9 cellular contexts compared by ENCODE assay signal in the genomic region with DNA sequence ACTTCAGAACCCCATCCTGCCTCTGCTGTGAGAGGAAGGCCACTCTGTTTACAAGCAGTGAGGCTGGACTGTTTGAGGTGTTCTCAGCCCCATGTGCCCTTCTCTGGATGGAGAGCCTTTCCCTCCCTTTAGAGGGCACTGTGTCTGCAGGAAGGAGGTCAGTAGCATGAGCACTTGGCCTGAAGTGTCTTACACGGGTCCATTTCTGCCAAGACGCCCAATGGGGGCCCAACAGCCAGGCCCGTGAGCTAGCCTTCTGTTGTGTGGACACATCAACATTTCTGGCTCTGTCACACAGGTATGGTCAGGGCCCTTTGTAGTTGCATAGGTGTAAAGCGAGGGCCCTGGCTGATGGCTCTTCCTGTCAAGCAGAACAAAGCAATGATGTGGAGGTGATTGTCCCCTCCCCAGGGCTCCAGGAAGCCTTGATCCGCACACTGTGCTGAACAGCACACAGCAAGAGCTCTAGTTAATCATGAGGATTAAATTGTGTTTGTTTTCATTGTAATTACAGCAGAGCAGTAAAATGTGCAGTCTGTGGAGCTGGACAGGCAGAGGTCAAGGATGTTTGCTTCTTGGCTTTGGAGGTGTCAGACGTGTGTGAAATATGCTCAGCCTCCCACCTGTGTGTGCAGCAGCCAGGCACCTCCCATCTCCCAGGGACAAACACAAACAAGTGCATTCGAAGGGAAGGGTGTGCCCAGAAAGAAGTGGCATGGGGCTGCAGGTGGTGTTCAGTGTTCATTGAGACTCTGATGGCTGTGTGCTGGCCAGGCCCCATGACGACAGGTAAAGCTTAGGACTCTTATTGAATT.
A peak's percentile ranks its signal among the peaks of the same experiment; 100 is the strongest.
DNase-seq lines count a peak whose midpoint lies in the region; TF ChIP-seq lines count a peak whose summit lies in the region.
"Had no signal": no experiment of that assay in that cellular context is flagged by ENCODE, and none has a peak within 500 bp of the region (broad histone marks: within the 10 kb centered on the region; RNA-seq: fewer than 3 reads in every experiment).

No MANE protein-coding gene starts in this region.

- H3K27ac ChIP-seq in thyroid gland: no peak overlapping the region
- H3K27ac ChIP-seq: SK-N-MC had no signal

- peaks cover 24% of the 10 kb centered on the region for H3K27me3 Mint-ChIP-seq in activated naive CD4-positive, alpha-beta T cell treated with anti-CD3 and anti-CD28 coated beads, Interleukin-2, amount 10 ng/mL, durations not matched to agents 7 days and 5 days
- no peaks in the 10 kb centered on the region for H3K27me3 Mint-ChIP-seq in activated naive CD4-positive, alpha-beta T cell treated with anti-CD3 and anti-CD28 coated beads for 36 hours (ENCODE audit: low read depth)
- H3K27me3 Mint-ChIP-seq in endothelial cell (ENCODE audit: unreplicated experiment): peaks cover 9% of the 10 kb centered on the region

- intact Hi-C loops in activated naive CD4-positive, alpha-beta T cell treated with anti-CD3 and anti-CD28 coated beads for 36 hours (cut with micrococcal nuclease): loop anchor here (1.0 kb wide), 1 partner anchor 249 kb away; no protein-coding TSS in a partner anchor
- intact Hi-C loops in thyroid gland (cut with DNase I): no loop called here

- no peak overlapping the region for H3K4me3 ChIP-seq in thyroid gland (replicated peaks in 1 of 3)
- H3K4me3 ChIP-seq: SK-N-MC had no signal

- no peak for TF ChIP-seq POLR2A in thyroid gland (IDR thresholded peaks at IDR 0.05)

- TF ChIP-seq CTCF in endothelial cell (IDR thresholded peaks at IDR 0.05; ENCODE audit: unreplicated experiment) (no peak), thyroid gland (IDR thresholded peaks at IDR 0.05) (peak in 4 of 6 experiments; percentile 8 to 39 (median 26))

- H3K4me1 ChIP-seq in thyroid gland: peaks cover 15 to 30% of the 10 kb centered on the region in 2 donors

- no peaks in the 10 kb centered on the region for H3K9me3 ChIP-seq in thyroid gland

- no peaks in the 10 kb centered on the region for H3K9me3 Mint-ChIP-seq in activated naive CD4-positive, alpha-beta T cell treated with anti-CD3 and anti-CD28 coated beads, Interleukin-2, amount 10 ng/mL, durations not matched to agents 7 days and 5 days
- H3K9me3 Mint-ChIP-seq in activated naive CD4-positive, alpha-beta T cell treated with anti-CD3 and anti-CD28 coated beads for 36 hours: no peaks in the 10 kb centered on the region
- H3K9me3 Mint-ChIP-seq in endothelial cell (ENCODE audit: unreplicated experiment): no peaks in the 10 kb centered on the region

- H3K4me3 Mint-ChIP-seq in activated naive CD4-positive, alpha-beta T cell treated with anti-CD3 and anti-CD28 coated beads, Interleukin-2, amount 10 ng/mL, durations not matched to agents 7 days and 5 days: no peak overlapping the region
- no peak overlapping the region for H3K4me3 Mint-ChIP-seq in activated naive CD4-positive, alpha-beta T cell treated with anti-CD3 and anti-CD28 coated beads for 36 hours
- H3K4me3 Mint-ChIP-seq in endothelial cell (ENCODE audit: unreplicated experiment): no peak overlapping the region

- H3K27ac Mint-ChIP-seq in activated naive CD4-positive, alpha-beta T cell treated with anti-CD3 and anti-CD28 coated beads, Interleukin-2, amount 10 ng/mL, durations not matched to agents 7 days and 5 days: no peak overlapping the region
- H3K27ac Mint-ChIP-seq in activated naive CD4-positive, alpha-beta T cell treated with anti-CD3 and anti-CD28 coated beads for 36 hours: no peak overlapping the region
- H3K27ac Mint-ChIP-seq in endothelial cell (ENCODE audit: unreplicated experiment): peak overlapping the region; percentile 16

- H3K36me3 Mint-ChIP-seq in activated naive CD4-positive, alpha-beta T cell treated with anti-CD3 and anti-CD28 coated beads, Interleukin-2, amount 10 ng/mL, durations not matched to agents 7 days and 5 days: no peaks in the 10 kb centered on the region
- no peaks in the 10 kb centered on the region for H3K36me3 Mint-ChIP-seq in activated naive CD4-positive, alpha-beta T cell treated with anti-CD3 and anti-CD28 coated beads for 36 hours (ENCODE audit: low read depth)
- H3K36me3 Mint-ChIP-seq in endothelial cell (ENCODE audit: low read depth, unreplicated experiment): peaks cover 6% of the 10 kb centered on the region

- DNase-seq in activated naive CD4-positive, alpha-beta T cell treated with anti-CD3 and anti-CD28 coated beads, Interleukin-2, amount 10 ng/mL, durations not matched to agents 7 days and 5 days: peak; percentile 21
- DNase-seq in activated naive CD4-positive, alpha-beta T cell treated with anti-CD3 and anti-CD28 coated beads for 36 hours: no peak
- peak; percentile 75 for DNase-seq in NCI-H2196 (lab: John Stamatoyannopoulos, UW; ENCODE audit: unreplicated experiment)
- DNase-seq in endothelial cell (ENCODE audit: low spot score): no peak
- DNase-seq in thyroid gland: peak in 1 of 2 donors; percentile 37
- no peak for DNase-seq in effector CD4-positive, alpha-beta T cell
- no peak for DNase-seq in T1000 (lab: John Stamatoyannopoulos, UW)
- DNase-seq in pons (ENCODE audit: low spot score): no peak

- H3K36me3 ChIP-seq in thyroid gland: no peaks in the 10 kb centered on the region

- WGBS in thyroid gland, 2 donors: 70 to 71% methylated on average over 8 of the region's 8 CpGs

- CTCF ChIA-PET in activated naive CD4-positive, alpha-beta T cell treated with anti-CD3 and anti-CD28 coated beads, Interleukin-2, amount 10 ng/mL, durations not matched to agents 7 days and 5 days (lab: Charles Lee): interaction anchor here (1.2 kb wide), 1 partner anchor 11 kb away, joined by 3 read pairs; no protein-coding TSS in a partner anchor
- CTCF ChIA-PET in activated naive CD4-positive, alpha-beta T cell treated with anti-CD3 and anti-CD28 coated beads for 36 hours (lab: Charles Lee): interaction anchor here (1.6 kb wide), 1 partner anchor 249 kb away, joined by 3 read pairs; no protein-coding TSS in a partner anchor

- no peaks in the 10 kb centered on the region for H3K4me1 Mint-ChIP-seq in activated naive CD4-positive, alpha-beta T cell treated with anti-CD3 and anti-CD28 coated beads, Interleukin-2, amount 10 ng/mL, durations not matched to agents 7 days and 5 days
- peaks cover 5% of the 10 kb centered on the region for H3K4me1 Mint-ChIP-seq in activated naive CD4-positive, alpha-beta T cell treated with anti-CD3 and anti-CD28 coated beads for 36 hours (ENCODE audit: low read depth)
- H3K4me1 Mint-ChIP-seq in endothelial cell (ENCODE audit: unreplicated experiment): peaks cover 76% of the 10 kb centered on the region

- H3K27me3 ChIP-seq in thyroid gland: no peaks in the 10 kb centered on the region

Comparison
In these comparisons a context has a peak if more than half of its experiments do, and no peak if none do; other contexts are left out.
1. DNase-seq: peak in activated naive CD4-positive, alpha-beta T cell treated with anti-CD3 and anti-CD28 coated beads, Interleukin-2, amount 10 ng/mL, durations not matched to agents 7 days and 5 days (single experiment) and NCI-H2196 (single experiment); none in activated naive CD4-positive, alpha-beta T cell treated with anti-CD3 and anti-CD28 coated beads for 36 hours (single experiment), endothelial cell (single experiment), effector CD4-positive, alpha-beta T cell (single experiment), T1000 (single experiment) and pons (single experiment).